In genomic region chr16:12272264-12272663, GRCh38 we compare ENCODE assay signal across 19 cellular contexts.
DNase-seq lines count a peak whose midpoint lies in the region; ATAC-seq and TF ChIP-seq lines count a peak whose summit lies in the region.
"Had no signal": no experiment of that assay in that cellular context is flagged by ENCODE, and none has a peak within 500 bp of the region (broad histone marks: within the 10 kb centered on the region; RNA-seq: fewer than 3 reads in every experiment).

No MANE protein-coding gene starts in this region.

- H2BK120ac ChIP-seq in neuronal stem cell (ENCODE audit: low read depth, low read length) = peak overlapping the region; percentile 10

- H3K27me3 ChIP-seq in right atrium auricular region (no peaks in the 10 kb centered on the region), RWPE2 (ENCODE audit: insufficient read depth, poor library complexity, severe bottlenecking) (no peaks in the 10 kb centered on the region), neuronal stem cell (ENCODE audit: control insufficient read depth in 3 of 3, insufficient read depth in 3 of 3, low read depth in 1 of 3, low read length in 3 of 3) (no peaks in the 10 kb centered on the region)

- no peak overlapping the region for H2AFZ ChIP-seq in neuronal stem cell (ENCODE audit: low read length)
- H2AFZ ChIP-seq: GM23338 had no signal

- no peak overlapping the region for H3K4me3 ChIP-seq in right atrium auricular region
- no peak overlapping the region for H3K4me3 ChIP-seq in RWPE2 (ENCODE audit: severe bottlenecking)
- H3K4me3 ChIP-seq in neuronal stem cell (ENCODE audit: low read length in 2 of 2) = no peak overlapping the region
- H3K4me3 ChIP-seq: A549, GM23338 had no signal

- H2BK15ac ChIP-seq in neuronal stem cell (ENCODE audit: low read length) = no peak overlapping the region

- H3K4ac ChIP-seq in neuronal stem cell (ENCODE audit: low read length) = no peak overlapping the region

- no peak overlapping the region for H2BK5ac ChIP-seq in neuronal stem cell (ENCODE audit: low read length)

- H3K4me2 ChIP-seq in neuronal stem cell (ENCODE audit: insufficient read depth, low read length, poor library complexity, severe bottlenecking) = no peak overlapping the region
- H3K4me2 ChIP-seq: A549, GM23338 had no signal

- no peak overlapping the region for H3K9ac ChIP-seq in neuronal stem cell (ENCODE audit: low read depth, low read length, poor library complexity)

- no CpG with 5 or more reads among the region's 8 CpGs for WGBS in neuronal stem cell (ENCODE audit: extremely low coverage in 2 of 2, insufficient read length in 2 of 2, insufficient replicate concordance in 1 of 2), 2 donors

- H3K9me3 ChIP-seq in right atrium auricular region (no peaks in the 10 kb centered on the region), RWPE2 (ENCODE audit: severe bottlenecking) (no peaks in the 10 kb centered on the region), neuronal stem cell (replicated peaks in 1 of 2; ENCODE audit: control insufficient read depth in 2 of 2, insufficient read depth in 1 of 2, low read depth in 1 of 2, low read length in 2 of 2) (no peaks in the 10 kb centered on the region)
- H3K9me3 ChIP-seq: A549, Caco-2 had no signal

- no peak overlapping the region for H2AK5ac ChIP-seq in neuronal stem cell (ENCODE audit: low read depth, low read length)

- intact Hi-C loops in cardiac septum (cut with DNase I) = loop anchor here (5.0 kb wide), 1 partner anchor 175 kb away; no protein-coding TSS in a partner anchor

- no peak overlapping the region for H3K14ac ChIP-seq in neuronal stem cell (ENCODE audit: low read length)

- H3K4me1 ChIP-seq in right atrium auricular region (no peaks in the 10 kb centered on the region), RWPE2 (ENCODE audit: insufficient read depth, poor library complexity, severe bottlenecking) (no peaks in the 10 kb centered on the region), neuronal stem cell (ENCODE audit: control insufficient read depth in 2 of 2, insufficient read depth in 1 of 2, low read depth in 1 of 2, low read length in 2 of 2) (no peaks in the 10 kb centered on the region)
- H3K4me1 ChIP-seq: A549, Caco-2 had no signal

- ATAC-seq in RWPE2 (ENCODE audit: low read depth) (no peak), GM19455 (IDR thresholded peaks at IDR 0.05; ENCODE audit: unreplicated experiment) (no peak), HG03159 (IDR thresholded peaks at IDR 0.05; ENCODE audit: unreplicated experiment) (no peak)
- ATAC-seq: A549, GM23338 had no signal

- H3K27ac ChIP-seq in right atrium auricular region = no peak overlapping the region
- no peak overlapping the region for H3K27ac ChIP-seq in RWPE2 (ENCODE audit: poor library complexity, severe bottlenecking)
- H3K27ac ChIP-seq in neuronal stem cell (replicated peaks; ENCODE audit: low read length) = no peak overlapping the region
- H3K27ac ChIP-seq: 22Rv1, A549, C4-2B, HL-60 had no signal

- H3K18ac ChIP-seq in neuronal stem cell (ENCODE audit: low read length) = no peak overlapping the region

- DNase-seq in DMS153 (lab: John Stamatoyannopoulos, UW) (peak; percentile 3), DMS153 treated with DMSO at 0.1 percent for 48 hours (lab: John Stamatoyannopoulos, UW; ENCODE audit: unreplicated experiment) (no peak), cardiac septum (ENCODE audit: low spot score) (peak; percentile 50), right atrium auricular region (ENCODE audit: low spot score) (no peak), RWPE2 (ENCODE audit: low spot score) (peak; percentile 23), neuronal stem cell (ENCODE audit: low spot score) (no peak)
- DNase-seq: AML-193; Caco-2; CD4-positive, alpha-beta T cell; DND-41; EL; HCEC 1CT had no signal

- H3K79me1 ChIP-seq in neuronal stem cell (ENCODE audit: low read depth, low read length) = no peaks in the 10 kb centered on the region

- H3K23ac ChIP-seq in neuronal stem cell (ENCODE audit: low read depth, low read length, poor library complexity) = no peak overlapping the region

- TF ChIP-seq CTCF in right atrium auricular region (IDR thresholded peaks at IDR 0.05) = no peak
- no peak for TF ChIP-seq CTCF in RWPE2 (IDR thresholded peaks at IDR 0.05; ENCODE audit: poor library complexity, severe bottlenecking)

- H4K8ac ChIP-seq in neuronal stem cell (ENCODE audit: low read depth, low read length) = no peak overlapping the region

- H3K36me3 ChIP-seq in right atrium auricular region (no peaks in the 10 kb centered on the region), RWPE2 (ENCODE audit: low read depth) (no peaks in the 10 kb centered on the region), neuronal stem cell (replicated peaks in 1 of 2; ENCODE audit: control insufficient read depth in 2 of 2, insufficient read depth in 2 of 2, low read length in 2 of 2) (no peaks in the 10 kb centered on the region)

- H2BK12ac ChIP-seq in neuronal stem cell (ENCODE audit: low read length) = no peak overlapping the region

- H4K91ac ChIP-seq in neuronal stem cell (ENCODE audit: low read depth, low read length, poor library complexity) = no peak overlapping the region

Comparison
In these comparisons a context has a peak if more than half of its experiments do, and no peak if none do; other contexts are left out.
1. DNase-seq: peak in DMS153 (single experiment), cardiac septum (single experiment) and RWPE2 (single experiment); none in DMS153 treated with DMSO at 0.1 percent for 48 hours (single experiment), right atrium auricular region (single experiment) and neuronal stem cell (single experiment).